ENCODE assay signal across 19 cellular contexts in the genomic region with DNA sequence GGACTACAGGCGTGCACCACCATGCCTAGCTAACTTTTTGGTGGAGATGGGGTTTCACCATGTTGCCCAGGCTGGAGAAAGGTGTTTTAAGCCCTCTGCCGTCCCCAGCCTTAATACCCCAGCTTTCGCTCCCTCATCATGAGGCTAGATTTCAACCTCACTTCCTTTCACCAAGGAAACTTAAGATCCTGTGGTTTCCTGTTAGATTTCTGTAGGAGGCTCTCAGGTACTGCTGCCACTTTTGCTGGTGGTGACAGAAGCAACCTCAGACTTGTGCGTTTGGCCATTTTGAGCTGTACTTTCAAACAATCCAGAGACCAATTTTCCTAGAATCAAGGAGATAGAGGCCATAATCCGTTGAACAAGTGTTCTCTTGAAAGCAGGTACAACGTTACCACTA. TPM values are rescaled to one million over a fixed set of nuclear protein-coding genes. Genes with fewer than 3 reads are reported as not detected.
DNase-seq lines count a peak whose midpoint lies in the region; ATAC-seq and TF ChIP-seq lines count a peak whose summit lies in the region.
"Had no signal": no experiment of that assay in that cellular context is flagged by ENCODE, and none has a peak within 500 bp of the region (broad histone marks: within the 10 kb centered on the region; RNA-seq: fewer than 3 reads in every experiment).

No MANE protein-coding gene starts in this region.

- no peak overlapping the region for H3K4me3 Mint-ChIP-seq in activated CD4-positive, alpha-beta T cell treated with anti-CD3 and anti-CD28 coated beads for 36 hours
- H3K4me3 Mint-ChIP-seq in CD8-positive, alpha-beta memory T cell, result peak overlapping the region in 6 of 7 donors; percentile 7 to 73 (median 49)
- no peak overlapping the region for H3K4me3 Mint-ChIP-seq in activated CD4-positive, alpha-beta memory T cell treated with anti-CD3 and anti-CD28 coated beads for 36 hours
- peak overlapping the region; percentile 42 for H3K4me3 Mint-ChIP-seq in central memory CD8-positive, alpha-beta T cell

- no peaks in the 10 kb centered on the region for H3K36me3 ChIP-seq in CD8-positive, alpha-beta memory T cell (ENCODE audit: insufficient read depth, low read length)
- H3K36me3 ChIP-seq: cardiac muscle cell, upper lobe of left lung had no signal

- H3K9me3 Mint-ChIP-seq in activated CD4-positive, alpha-beta T cell treated with anti-CD3 and anti-CD28 coated beads for 36 hours (ENCODE audit: low read depth), result no peaks in the 10 kb centered on the region
- peaks cover 0 to 2% (median 0%) of the 10 kb centered on the region in 5 donors for H3K9me3 Mint-ChIP-seq in CD8-positive, alpha-beta memory T cell
- no peaks in the 10 kb centered on the region for H3K9me3 Mint-ChIP-seq in activated CD4-positive, alpha-beta memory T cell treated with anti-CD3 and anti-CD28 coated beads for 36 hours
- H3K9me3 Mint-ChIP-seq in central memory CD8-positive, alpha-beta T cell, result peaks cover 2% of the 10 kb centered on the region

- no peak overlapping the region for H3K27ac ChIP-seq in CD8-positive, alpha-beta memory T cell (ENCODE audit: low read depth, low read length)
- no peak overlapping the region for H3K27ac ChIP-seq in foreskin keratinocyte
- H3K27ac ChIP-seq: 22Rv1, cardiac muscle cell, gastrocnemius medialis, parathyroid adenoma, upper lobe of left lung had no signal

- no peaks in the 10 kb centered on the region for H3K9me3 ChIP-seq in CD8-positive, alpha-beta memory T cell (ENCODE audit: low read length)
- H3K9me3 ChIP-seq: gastrocnemius medialis, upper lobe of left lung had no signal

- peaks cover 10% of the 10 kb centered on the region for H3K4me1 ChIP-seq in CD8-positive, alpha-beta memory T cell (ENCODE audit: insufficient read depth, low read length)
- peaks cover 10% of the 10 kb centered on the region for H3K4me1 ChIP-seq in foreskin keratinocyte
- H3K4me1 ChIP-seq: gastrocnemius medialis, upper lobe of left lung had no signal

- intact Hi-C loops in activated CD4-positive, alpha-beta T cell treated with anti-CD3 and anti-CD28 coated beads for 36 hours (cut with DNase I, micrococcal nuclease), result no loop called here
- intact Hi-C loops in activated CD4-positive, alpha-beta memory T cell treated with anti-CD3 and anti-CD28 coated beads for 36 hours (cut with micrococcal nuclease), result no loop called here

- H3K27ac Mint-ChIP-seq in activated CD4-positive, alpha-beta T cell treated with anti-CD3 and anti-CD28 coated beads for 36 hours, result no peak overlapping the region
- peak overlapping the region; percentile 24 to 80 (median 64) for H3K27ac Mint-ChIP-seq in CD8-positive, alpha-beta memory T cell
- no peak overlapping the region for H3K27ac Mint-ChIP-seq in activated CD4-positive, alpha-beta memory T cell treated with anti-CD3 and anti-CD28 coated beads for 36 hours
- H3K27ac Mint-ChIP-seq in central memory CD8-positive, alpha-beta T cell (ENCODE audit: low read depth), result no peak overlapping the region

- peaks cover 18% of the 10 kb centered on the region for H3K4me1 Mint-ChIP-seq in activated CD4-positive, alpha-beta T cell treated with anti-CD3 and anti-CD28 coated beads for 36 hours
- H3K4me1 Mint-ChIP-seq in CD8-positive, alpha-beta memory T cell, result peaks cover 15 to 24% (median 18%) of the 10 kb centered on the region in 3 donors
- H3K4me1 Mint-ChIP-seq in activated CD4-positive, alpha-beta memory T cell treated with anti-CD3 and anti-CD28 coated beads for 36 hours (ENCODE audit: low read depth), result peaks cover 18% of the 10 kb centered on the region
- H3K4me1 Mint-ChIP-seq in central memory CD8-positive, alpha-beta T cell, result peaks cover 11% of the 10 kb centered on the region

- CTCF ChIA-PET in activated CD4-positive, alpha-beta T cell treated with anti-CD3 and anti-CD28 coated beads for 36 hours (lab: Charles Lee), result interaction anchor here (0.6 to 1.2 kb wide), 3 partner anchors 16 to 251 kb away, joined by 3 to 6 read pairs (median 3); no protein-coding TSS in a partner anchor
- CTCF ChIA-PET in CD8-positive, alpha-beta memory T cell (lab: Charles Lee), result interaction anchor here (1.0 kb wide), 1 partner anchor 32 kb away, joined by 3 read pairs; no protein-coding TSS in a partner anchor
- CTCF ChIA-PET in activated CD4-positive, alpha-beta memory T cell treated with anti-CD3 and anti-CD28 coated beads for 36 hours (lab: Charles Lee), result interaction anchor here (1.4 to 2.0 kb wide), 2 partner anchors 9 to 97 kb away, joined by 4 to 7 read pairs; no protein-coding TSS in a partner anchor

- POLR2A ChIA-PET in activated CD4-positive, alpha-beta T cell treated with anti-CD3 and anti-CD28 coated beads for 36 hours (lab: Charles Lee), result no interaction called here
- POLR2A ChIA-PET in CD8-positive, alpha-beta memory T cell (lab: Charles Lee), result no interaction called here
- POLR2A ChIA-PET in activated CD4-positive, alpha-beta memory T cell treated with anti-CD3 and anti-CD28 coated beads for 36 hours (lab: Charles Lee), result no interaction called here

- peaks cover 13% of the 10 kb centered on the region for H3K36me3 Mint-ChIP-seq in activated CD4-positive, alpha-beta T cell treated with anti-CD3 and anti-CD28 coated beads for 36 hours (ENCODE audit: low read depth)
- H3K36me3 Mint-ChIP-seq in CD8-positive, alpha-beta memory T cell, result peaks cover 1 to 9% (median 3%) of the 10 kb centered on the region in 3 donors
- peaks cover 21% of the 10 kb centered on the region for H3K36me3 Mint-ChIP-seq in activated CD4-positive, alpha-beta memory T cell treated with anti-CD3 and anti-CD28 coated beads for 36 hours
- no peaks in the 10 kb centered on the region for H3K36me3 Mint-ChIP-seq in central memory CD8-positive, alpha-beta T cell (ENCODE audit: insufficient read depth)

- DNase-seq in activated CD4-positive, alpha-beta T cell treated with anti-CD3 and anti-CD28 coated beads for 36 hours, result peak; percentile 20
- DNase-seq in activated CD4-positive, alpha-beta T cell treated with anti-CD3 and anti-CD28 coated beads for 1 hour, result no peak
- peak in 2 of 5 donors; percentile 3 to 26 for DNase-seq in CD8-positive, alpha-beta memory T cell
- peak; percentile 24 for DNase-seq in activated CD4-positive, alpha-beta memory T cell treated with anti-CD3 and anti-CD28 coated beads for 36 hours
- no peak for DNase-seq in central memory CD8-positive, alpha-beta T cell (ENCODE audit: low spot score in 2 of 2)
- no peak for DNase-seq in NCI-H2171 treated with DMSO at 0.1 percent for 48 hours (lab: John Stamatoyannopoulos, UW)
- DNase-seq in NCI-H526 treated with DMSO at 0.1 percent for 48 hours (lab: John Stamatoyannopoulos, UW), result no peak
- DNase-seq in foreskin keratinocyte, result no peak
- DNase-seq: erythroblast; gastrocnemius medialis; mammary epithelial cell; NCI-H1417; NCI-H526; Right ventricle myocardium superior; stimulated activated CD4-positive, alpha-beta T cell treated with anti-CD3 and anti-CD28 coated beads, Interleukin-1b, Interleukin-23, amount 100 ng/mL, for 48 hours had no signal

- ATAC-seq in activated CD4-positive, alpha-beta T cell treated with anti-CD3 and anti-CD28 coated beads for 36 hours, result peak; percentile 86
- ATAC-seq in central memory CD8-positive, alpha-beta T cell (replicated peaks; ENCODE audit: extremely low read depth, poor library complexity, severe bottlenecking), result peak; percentile 64
- ATAC-seq in foreskin keratinocyte, result no peak
- ATAC-seq: gastrocnemius medialis had no signal

- H3K27me3 ChIP-seq in CD8-positive, alpha-beta memory T cell (ENCODE audit: insufficient read depth, low read length, poor library complexity, severe bottlenecking), result no peaks in the 10 kb centered on the region
- H3K27me3 ChIP-seq in foreskin keratinocyte, result no peaks in the 10 kb centered on the region
- H3K27me3 ChIP-seq: cardiac muscle cell, gastrocnemius medialis, upper lobe of left lung had no signal

- no peaks in the 10 kb centered on the region for H3K27me3 Mint-ChIP-seq in activated CD4-positive, alpha-beta T cell treated with anti-CD3 and anti-CD28 coated beads for 36 hours
- H3K27me3 Mint-ChIP-seq in CD8-positive, alpha-beta memory T cell, result no peaks in the 10 kb centered on the region
- H3K27me3 Mint-ChIP-seq in activated CD4-positive, alpha-beta memory T cell treated with anti-CD3 and anti-CD28 coated beads for 36 hours, result no peaks in the 10 kb centered on the region
- H3K27me3 Mint-ChIP-seq in central memory CD8-positive, alpha-beta T cell, result no peaks in the 10 kb centered on the region

- no peak for TF ChIP-seq CTCF in foreskin keratinocyte (conservative IDR thresholded peaks at IDR 0.05)

- H3K4me3 ChIP-seq in CD8-positive, alpha-beta memory T cell (ENCODE audit: low read length), result peak overlapping the region; percentile 7
- H3K4me3 ChIP-seq: cardiac muscle cell, gastrocnemius medialis, upper lobe of left lung had no signal

RNA-seq across cellular contexts. Expression of gene MPHOSPH6, which starts 36.2 kb away (rescaled TPM):
- 10 to 100 TPM; 48.0 to 48.7 TPM for total RNA-seq in activated CD4-positive, alpha-beta T cell treated with anti-CD3 and anti-CD28 coated beads for 36 hours
- total RNA-seq in CD8-positive, alpha-beta memory T cell, result 10 to 100 TPM; 47.0 to 51.6 TPM
- polyA plus RNA-seq in CD8-positive, alpha-beta memory T cell, result 22.1 TPM
- 10 to 100 TPM; 36.0 to 37.0 TPM for total RNA-seq in activated CD4-positive, alpha-beta memory T cell treated with anti-CD3 and anti-CD28 coated beads for 36 hours
- 63.9 and 70.8 TPM in 2 replicates for total RNA-seq in foreskin keratinocyte
- polyA plus RNA-seq in foreskin keratinocyte, result 73.3 and 83.9 TPM in 2 replicates

Comparison
In these comparisons a context has a peak if more than half of its experiments do, and no peak if none do; other contexts are left out.
1. DNase-seq: peak in activated CD4-positive, alpha-beta T cell treated with anti-CD3 and anti-CD28 coated beads for 36 hours (single experiment) and activated CD4-positive, alpha-beta memory T cell treated with anti-CD3 and anti-CD28 coated beads for 36 hours (single experiment); none in activated CD4-positive, alpha-beta T cell treated with anti-CD3 and anti-CD28 coated beads for 1 hour (single experiment), central memory CD8-positive, alpha-beta T cell (0 of 2), NCI-H2171 treated with DMSO at 0.1 percent for 48 hours (single experiment), NCI-H526 treated with DMSO at 0.1 percent for 48 hours (single experiment) and foreskin keratinocyte (0 of 2).
2. H3K27ac Mint-ChIP-seq: peak in CD8-positive, alpha-beta memory T cell (8 of 8); none in activated CD4-positive, alpha-beta T cell treated with anti-CD3 and anti-CD28 coated beads for 36 hours (single experiment), activated CD4-positive, alpha-beta memory T cell treated with anti-CD3 and anti-CD28 coated beads for 36 hours (single experiment) and central memory CD8-positive, alpha-beta T cell (single experiment).
3. H3K4me3 Mint-ChIP-seq: peak in CD8-positive, alpha-beta memory T cell (6 of 7) and central memory CD8-positive, alpha-beta T cell (single experiment); none in activated CD4-positive, alpha-beta T cell treated with anti-CD3 and anti-CD28 coated beads for 36 hours (single experiment) and activated CD4-positive, alpha-beta memory T cell treated with anti-CD3 and anti-CD28 coated beads for 36 hours (single experiment).